ENCODE assay signal across 8 cellular contexts in the genomic region with DNA sequence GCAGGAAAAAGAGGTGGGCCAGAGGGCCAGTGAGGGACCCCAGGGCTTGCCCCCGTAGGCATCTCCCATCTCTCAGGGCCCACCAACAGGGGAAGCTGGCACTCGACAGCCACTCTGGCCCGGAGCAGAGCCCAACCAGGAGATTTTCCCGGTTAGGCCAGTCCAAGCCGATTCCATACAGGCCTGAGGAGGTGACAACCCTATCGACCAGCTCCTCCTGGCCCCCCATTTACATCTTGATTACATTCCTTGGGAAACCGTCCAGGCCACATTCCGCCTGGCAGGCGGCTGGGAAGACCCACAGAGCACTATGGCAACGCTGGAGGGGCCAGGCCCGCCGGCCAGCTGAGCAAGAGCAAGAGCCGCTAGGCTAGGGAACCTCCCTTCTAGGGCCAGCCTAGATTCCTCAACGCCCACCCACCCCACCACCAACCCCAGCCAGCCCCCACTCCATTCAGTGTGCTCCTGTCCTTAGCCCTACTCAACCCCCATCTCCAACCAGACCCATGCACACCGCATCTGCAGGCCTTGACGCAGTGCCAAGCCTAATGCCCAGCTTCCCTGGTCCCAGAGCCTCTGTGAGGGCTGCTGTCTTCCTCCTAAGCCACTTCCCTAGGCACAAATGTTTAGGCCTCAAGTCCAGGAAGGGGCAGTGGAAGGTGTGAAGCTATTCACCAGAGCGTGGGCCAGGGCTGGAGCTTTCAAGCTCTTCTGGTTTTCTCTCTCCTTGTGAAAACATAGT.
DNase-seq lines count a peak whose midpoint lies in the region; ATAC-seq and TF ChIP-seq lines count a peak whose summit lies in the region.
"Had no signal": no experiment of that assay in that cellular context is flagged by ENCODE, and none has a peak within 500 bp of the region (broad histone marks: within the 10 kb centered on the region; RNA-seq: fewer than 3 reads in every experiment).

No MANE protein-coding gene starts in this region.

- peak; percentile 76 for ATAC-seq in left lung
- peak in 1 of 2 donors; percentile 47 for ATAC-seq in upper lobe of left lung (ENCODE audit: low FRiP score in 2 of 2)

- DNase-seq in choroid plexus epithelial cell (ENCODE audit: low read depth), result peak; percentile 70
- no peak for DNase-seq in left lung
- peak in 1 of 2 donors; percentile 44 for DNase-seq in upper lobe of left lung
- DNase-seq in DMS153 (lab: John Stamatoyannopoulos, UW), result no peak
- no peak for DNase-seq in cerebellar nuclear complex (lab: John Stamatoyannopoulos, UW)
- no peak for DNase-seq in NCI-H2107 (lab: John Stamatoyannopoulos, UW)
- DNase-seq: WERI-Rb-1 had no signal

- TF ChIP-seq CTCF in choroid plexus epithelial cell (conservative IDR thresholded peaks at IDR 0.05; ENCODE audit: low read depth, low read length) (no peak), left lung (IDR thresholded peaks at IDR 0.05) (no peak), upper lobe of left lung (IDR thresholded peaks at IDR 0.05) (no peak)

- H3K9me3 ChIP-seq in HUES48 (ENCODE audit: control insufficient read depth, insufficient read depth, low read length) (peaks cover 19% of the 10 kb centered on the region; the same call in 1 of the 2 replicates), left lung (no peaks in the 10 kb centered on the region), upper lobe of left lung (no peaks in the 10 kb centered on the region)

- H3K27ac ChIP-seq in HUES48 (ENCODE audit: low read depth, low read length), result peak overlapping the region; percentile 20
- no peak overlapping the region for H3K27ac ChIP-seq in left lung
- H3K27ac ChIP-seq in upper lobe of left lung, result peak overlapping the region in 3 of 4 donors; percentile 24 to 43 (median 37)
- H3K27ac ChIP-seq: WERI-Rb-1 had no signal

- no peak for TF ChIP-seq POLR2A in upper lobe of left lung (IDR thresholded peaks at IDR 0.05)

- TF ChIP-seq EP300 in upper lobe of left lung (IDR thresholded peaks at IDR 0.05), result no peak

- 47 to 67% methylated on average over 3 to 17 of the region's 17 CpGs for WGBS in upper lobe of left lung, 2 donors

- H3K4me3 ChIP-seq in HUES48 (ENCODE audit: low read depth, low read length) (no peak overlapping the region), choroid plexus epithelial cell (ENCODE audit: low read depth, low read length) (no peak overlapping the region), left lung (no peak overlapping the region), upper lobe of left lung (no peak overlapping the region)

- H3K36me3 ChIP-seq in HUES48 (ENCODE audit: control insufficient read depth, insufficient read depth, low read length) (no peaks in the 10 kb centered on the region), left lung (no peaks in the 10 kb centered on the region), upper lobe of left lung (no peaks in the 10 kb centered on the region)
- H3K36me3 ChIP-seq: WERI-Rb-1 had no signal

- intact Hi-C loops in left lung (cut with DNase I), result loop anchor here in 1 of 2 donors (10.0 kb wide), 1 partner anchor 55 kb away; no protein-coding TSS in a partner anchor

- H3K9ac ChIP-seq in HUES48 (ENCODE audit: low read depth, low read length), result no peak overlapping the region

- H3K4me1 ChIP-seq in HUES48 (ENCODE audit: control insufficient read depth, insufficient read depth, low read length), result peaks cover 6% of the 10 kb centered on the region
- H3K4me1 ChIP-seq in left lung, result peaks cover 3 to 6% of the 10 kb centered on the region in 2 donors
- peaks cover 0 to 6% (median 4%) of the 10 kb centered on the region in 4 donors for H3K4me1 ChIP-seq in upper lobe of left lung

- H3K27me3 ChIP-seq in HUES48 (ENCODE audit: control insufficient read depth, insufficient read depth, low read length) (no peaks in the 10 kb centered on the region), left lung (no peaks in the 10 kb centered on the region), upper lobe of left lung (no peaks in the 10 kb centered on the region)

Comparison
In these comparisons a context has a peak if more than half of its experiments do, and no peak if none do; other contexts are left out.
1. H3K27ac ChIP-seq: peak in HUES48 (single experiment) and upper lobe of left lung (3 of 4); none in left lung (0 of 2).